8 cellular contexts compared by ENCODE assay signal in genomic region chr12:117025481-117026151, GRCh38.
A peak's percentile ranks its signal among the peaks of the same experiment; 100 is the strongest.
DNase-seq lines count a peak whose midpoint lies in the region; ATAC-seq and TF ChIP-seq lines count a peak whose summit lies in the region.

No MANE protein-coding gene starts in this region.

- H3K27ac Mint-ChIP-seq in activated CD8-positive, alpha-beta memory T cell treated with anti-CD3 and anti-CD28 coated beads, Interleukin-2, amount 10 ng/mL, durations not matched to agents 7 days and 5 days = peak overlapping the region; percentile 77
- no peak overlapping the region for H3K27ac Mint-ChIP-seq in endothelial cell (ENCODE audit: unreplicated experiment)
- no peak overlapping the region for H3K27ac Mint-ChIP-seq in mesothelial cell of epicardium

- ATAC-seq in HG03432 (IDR thresholded peaks at IDR 0.05; ENCODE audit: unreplicated experiment) = peak; percentile 70
- peak; percentile 81 for ATAC-seq in activated CD8-positive, alpha-beta memory T cell treated with anti-CD3 and anti-CD28 coated beads, Interleukin-2, amount 10 ng/mL, durations not matched to agents 7 days and 5 days
- ATAC-seq in HG03457 (IDR thresholded peaks at IDR 0.05; ENCODE audit: unreplicated experiment) = no peak

- TF ChIP-seq CTCF in endothelial cell (IDR thresholded peaks at IDR 0.05; ENCODE audit: unreplicated experiment) (peak; percentile 92), mesothelial cell of epicardium (IDR thresholded peaks at IDR 0.05; ENCODE audit: unreplicated experiment) (peak; percentile 94)

- H3K9me3 Mint-ChIP-seq in activated CD8-positive, alpha-beta memory T cell treated with anti-CD3 and anti-CD28 coated beads, Interleukin-2, amount 10 ng/mL, durations not matched to agents 7 days and 5 days (ENCODE audit: low read depth) = no peaks in the 10 kb centered on the region
- H3K9me3 Mint-ChIP-seq in endothelial cell (ENCODE audit: unreplicated experiment) (no peaks in the 10 kb centered on the region), mesothelial cell of epicardium (no peaks in the 10 kb centered on the region)

- DNase-seq in GM04503 (ENCODE audit: low read depth) = peak; percentile 11
- DNase-seq in NCI-H748 treated with DMSO at 0.1 percent for 48 hours (lab: John Stamatoyannopoulos, UW) = peak; percentile 55
- peak; percentile 65 for DNase-seq in activated CD8-positive, alpha-beta memory T cell treated with anti-CD3 and anti-CD28 coated beads, Interleukin-2, amount 10 ng/mL, durations not matched to agents 7 days and 5 days
- peak; percentile 80 for DNase-seq in endothelial cell (ENCODE audit: low spot score)
- peak in 1 of 2 experiments; percentile 76 for DNase-seq in mesothelial cell of epicardium (ENCODE audit: low spot score in 2 of 2, unreplicated experiment in 2 of 2)
- DNase-seq in stimulated activated naive CD4-positive, alpha-beta T cell (lab: John Stamatoyannopoulos, UW) = peak in 5 of 6 experiments; percentile 12 to 46 (median 19)

- no peak overlapping the region for H3K4me3 Mint-ChIP-seq in activated CD8-positive, alpha-beta memory T cell treated with anti-CD3 and anti-CD28 coated beads, Interleukin-2, amount 10 ng/mL, durations not matched to agents 7 days and 5 days
- H3K4me3 Mint-ChIP-seq in endothelial cell (ENCODE audit: unreplicated experiment) (no peak overlapping the region), mesothelial cell of epicardium (no peak overlapping the region)

- H3K27me3 Mint-ChIP-seq in activated CD8-positive, alpha-beta memory T cell treated with anti-CD3 and anti-CD28 coated beads, Interleukin-2, amount 10 ng/mL, durations not matched to agents 7 days and 5 days = no peaks in the 10 kb centered on the region
- H3K27me3 Mint-ChIP-seq in endothelial cell (ENCODE audit: unreplicated experiment) = peaks cover 2% of the 10 kb centered on the region
- H3K27me3 Mint-ChIP-seq in mesothelial cell of epicardium (ENCODE audit: low read depth) = no peaks in the 10 kb centered on the region

- CTCF ChIA-PET in activated CD8-positive, alpha-beta memory T cell treated with anti-CD3 and anti-CD28 coated beads, Interleukin-2, amount 10 ng/mL, durations not matched to agents 7 days and 5 days (lab: Charles Lee) = interaction anchor here (0.6 to 8.3 kb wide), 31 partner anchors 8 to 325 kb away, joined by 3 to 125 read pairs (median 3); partner anchors contain the start of gene FBXO21

- peaks cover 6% of the 10 kb centered on the region for H3K4me1 Mint-ChIP-seq in activated CD8-positive, alpha-beta memory T cell treated with anti-CD3 and anti-CD28 coated beads, Interleukin-2, amount 10 ng/mL, durations not matched to agents 7 days and 5 days
- H3K4me1 Mint-ChIP-seq in endothelial cell (ENCODE audit: unreplicated experiment) = peaks cover 5% of the 10 kb centered on the region
- peaks cover 3% of the 10 kb centered on the region for H3K4me1 Mint-ChIP-seq in mesothelial cell of epicardium

- H3K36me3 Mint-ChIP-seq in activated CD8-positive, alpha-beta memory T cell treated with anti-CD3 and anti-CD28 coated beads, Interleukin-2, amount 10 ng/mL, durations not matched to agents 7 days and 5 days = peaks cover 3% of the 10 kb centered on the region
- H3K36me3 Mint-ChIP-seq in endothelial cell (ENCODE audit: low read depth, unreplicated experiment) (peaks cover 19% of the 10 kb centered on the region), mesothelial cell of epicardium (peaks cover 10% of the 10 kb centered on the region)
